8 cellular contexts compared by ENCODE assay signal in genomic region chr18:23452728-23453656, GRCh38. TPM values are rescaled to one million over a fixed set of nuclear protein-coding genes. Genes with fewer than 3 reads are reported as not detected.
DNase-seq lines count a peak whose midpoint lies in the region; ATAC-seq, FAIRE-seq and TF ChIP-seq lines count a peak whose summit lies in the region.

Gene RIOK3, plus strand, starts transcription at chr18:23453287. Its CDS starts 153 bp downstream, at chr18:23453440.

- no peak for TF ChIP-seq CTCF in GM12864 (IDR thresholded peaks at IDR 0.05; ENCODE audit: low read depth, low read length, missing control alignments)
- TF ChIP-seq CTCF in pancreas (IDR thresholded peaks at IDR 0.05): no peak
- TF ChIP-seq CTCF in tibial artery (IDR thresholded peaks at IDR 0.05): no peak

- H3K27ac ChIP-seq in pancreas (peak within 1 kb of the TSS; percentile 90 to 96 (median 91)), tibial artery (peak within 1 kb of the TSS; percentile 92 to 97)

- peaks cover 3 to 34% (median 20%) of the 10 kb centered on the region in 3 donors for H3K4me1 ChIP-seq in pancreas
- H3K4me1 ChIP-seq in tibial artery: peaks cover 0 to 49% (median 27%) of the 10 kb centered on the region in 4 donors

- 0% methylated on average over 59 of the region's 59 CpGs for WGBS in pancreas, 2 donors

- ATAC-seq in HG02759 (IDR thresholded peaks at IDR 0.05; ENCODE audit: unreplicated experiment) (peak; percentile 98), Right ventricle myocardium inferior (peak; percentile 99), pancreas (peak; percentile 97 to 99 (median 98))

- H3K4me3 ChIP-seq in GM12864 (ENCODE audit: low read depth, low read length) (peak within 1 kb of the TSS; percentile 90), pancreas (peak within 1 kb of the TSS; percentile 76 to 93 (median 86)), tibial artery (peak within 1 kb of the TSS; percentile 82 to 99)

- no peaks in the 10 kb centered on the region for H3K9me3 ChIP-seq in pancreas
- no peaks in the 10 kb centered on the region for H3K9me3 ChIP-seq in tibial artery

- peak; percentile 67 for FAIRE-seq in pancreas (lab: Jason Lieb, UNC)

- intact Hi-C loops in Right ventricle myocardium inferior (cut with DNase I): loop anchor here (5.0 kb wide), 1 partner anchor 49 kb away; the partner anchor contains the start of gene RMC1
- intact Hi-C loops in pancreas (cut with DNase I): no loop called here
- intact Hi-C loops in tibial artery (cut with DNase I; ENCODE audit: low total_unique reads): no loop called here

- no peaks in the 10 kb centered on the region for H3K36me3 ChIP-seq in pancreas
- peaks cover 0 to 6% (median 0%) of the 10 kb centered on the region in 3 donors for H3K36me3 ChIP-seq in tibial artery

- DNase-seq in GM12864 (ENCODE audit: low read depth) (peak; percentile 90), NCI-H1417 (lab: John Stamatoyannopoulos, UW) (peak; percentile 93 to 98 (median 96)), SW 1271 (lab: John Stamatoyannopoulos, UW) (peak; percentile 94 to 96), Right ventricle myocardium inferior (ENCODE audit: missing footprints) (peak; percentile 100), pancreas (peak; percentile 97 to 99 (median 98)), tibial artery (peak; percentile 98 to 99)
- DNase-seq in activated naive CD8-positive, alpha-beta T cell treated with anti-CD3 and anti-CD28 coated beads, Interleukin-2, amount 50 U/mL, for 16 hours (ENCODE audit: low read depth, low spot score): peak; percentile 70

- H3K27me3 ChIP-seq in pancreas (no peaks in the 10 kb centered on the region), tibial artery (no peaks in the 10 kb centered on the region)

RNA-seq across cellular contexts. Expression of gene RIOK3, which starts in this region (rescaled TPM):
- total RNA-seq in Right ventricle myocardium inferior (49.3 TPM), pancreas (10 to 100 TPM; 21.9 to 39.7 (median 36.5) TPM)
- polyA plus RNA-seq in pancreas: 10 to 100 TPM; 30.4 to 37.4 TPM

Comparison
In these comparisons a context has a peak if more than half of its experiments do, and no peak if none do; other contexts are left out.
1. Peak in every context shown above with its lines: DNase-seq, ATAC-seq, H3K4me3 ChIP-seq and H3K27ac ChIP-seq.